In the genomic region with DNA sequence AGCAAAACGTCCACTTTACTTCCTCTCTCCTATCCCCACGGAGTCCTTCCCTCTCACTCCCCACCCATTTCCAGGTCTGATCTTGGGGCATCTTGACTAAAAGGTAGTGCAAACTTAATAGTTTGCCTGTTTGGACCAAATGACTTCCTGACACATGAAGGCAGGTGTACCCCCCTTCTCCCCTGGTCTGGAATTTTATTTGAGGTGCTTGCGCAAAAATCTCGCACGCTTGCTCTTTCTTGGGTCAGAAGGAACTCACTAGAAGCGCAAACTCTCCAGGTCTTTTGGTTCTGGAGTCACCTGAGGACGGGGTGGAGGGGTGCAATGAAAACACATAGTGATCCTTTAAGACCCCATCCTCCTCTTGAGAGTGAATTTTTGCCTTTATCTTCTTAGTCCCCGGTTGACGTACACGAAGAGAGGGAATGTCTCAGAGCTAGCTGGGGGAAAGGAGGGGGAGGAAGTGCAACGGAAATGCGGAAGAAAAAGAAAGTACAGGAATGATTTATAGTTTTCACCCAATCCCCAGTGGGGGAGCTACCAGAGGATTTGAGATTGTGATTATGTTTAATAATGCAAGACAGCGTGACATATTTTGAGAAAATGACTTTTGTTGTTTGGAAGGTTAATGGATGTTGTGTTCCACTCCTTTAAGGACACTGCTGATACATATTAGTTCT, we compare ENCODE assay signal across 10 cellular contexts. TPM values are rescaled to one million over a fixed set of nuclear protein-coding genes. Genes with fewer than 3 reads are reported as not detected.
DNase-seq lines count a peak whose midpoint lies in the region; ATAC-seq and TF ChIP-seq lines count a peak whose summit lies in the region.
"Had no signal": no experiment of that assay in that cellular context is flagged by ENCODE, and none has a peak within 500 bp of the region (broad histone marks: within the 10 kb centered on the region; RNA-seq: fewer than 3 reads in every experiment).

No MANE protein-coding gene starts in this region.

- peak overlapping the region; percentile 80 for H3K4me3 Mint-ChIP-seq in GM23338
- H3K4me3 Mint-ChIP-seq: stimulated activated naive CD8-positive, alpha-beta T cell treated with anti-CD3 and anti-CD28 coated beads, Interleukin-15, Interleukin-2, amounts not matched to agents 100 ng/mL and 50 ng/mL, for 24 hours had no signal

- peaks cover 22% of the 10 kb centered on the region for H3K4me1 ChIP-seq in GM23338 (ENCODE audit: insufficient read depth)
- H3K4me1 ChIP-seq in sigmoid colon: peaks cover 0 to 16% (median 13%) of the 10 kb centered on the region in 4 donors

- no peaks in the 10 kb centered on the region for H4K20me1 ChIP-seq in GM23338 (replicated peaks; ENCODE audit: insufficient read depth)

- WGBS in sigmoid colon, 2 donors: 6 to 24% methylated on average over 13 of the region's 13 CpGs
- WGBS in lower leg skin, 2 donors: 26 to 29% methylated on average over 13 of the region's 13 CpGs

- DNase-seq in GM23338 (ENCODE audit: low spot score) (peak; percentile 26), astrocyte of the spinal cord (ENCODE audit: low read depth, low spot score) (no peak), sigmoid colon (no peak), lower leg skin (ENCODE audit: low spot score in 2 of 2) (no peak)
- DNase-seq: NK-92 treated with Interleukin-12 subunit alpha and Interleukin-12 subunit beta, amount 100 ng/mL, for 24 hours had no signal

- no peaks in the 10 kb centered on the region for H3K36me3 ChIP-seq in GM23338 (ENCODE audit: insufficient read depth)
- no peaks in the 10 kb centered on the region for H3K36me3 ChIP-seq in sigmoid colon

- H3K4me3 ChIP-seq in GM23338 (peak overlapping the region; percentile 74), astrocyte of the spinal cord (ENCODE audit: low read depth, low read length) (peak overlapping the region; percentile 14), iPS-11a (ENCODE audit: low read depth, low read length) (peak overlapping the region; percentile 37), sigmoid colon (peak overlapping the region; percentile 6 to 36 (median 22)), lower leg skin (ENCODE audit: low read depth, poor library complexity, severe bottlenecking) (no peak overlapping the region)

- TF ChIP-seq EP300 in sigmoid colon (IDR thresholded peaks at IDR 0.05): no peak

- TF ChIP-seq CTCF in GM23338 (conservative IDR thresholded peaks at IDR 0.05; ENCODE audit: low read depth in 2 of 2) (no peak), astrocyte of the spinal cord (IDR thresholded peaks at IDR 0.05; ENCODE audit: low read depth, low read length) (no peak), sigmoid colon (IDR thresholded peaks at IDR 0.05) (no peak), lower leg skin (IDR thresholded peaks at IDR 0.05) (no peak)

- H3K36me3 Mint-ChIP-seq in GM23338 (ENCODE audit: low read depth): no peaks in the 10 kb centered on the region

- peaks cover 28% of the 10 kb centered on the region for H3K4me1 Mint-ChIP-seq in GM23338

- ATAC-seq in GM23338 (peak; percentile 14; the same call in 1 of the 3 replicates), HG02973 (IDR thresholded peaks at IDR 0.05; ENCODE audit: unreplicated experiment) (no peak), GM19467 (IDR thresholded peaks at IDR 0.05; ENCODE audit: unreplicated experiment) (no peak), HG02610 (IDR thresholded peaks at IDR 0.05; ENCODE audit: unreplicated experiment) (no peak)

- H3K27me3 Mint-ChIP-seq in GM23338 (ENCODE audit: insufficient read depth, low read depth, poor library complexity): peaks cover 21% of the 10 kb centered on the region

- no peaks in the 10 kb centered on the region; the same call in 1 of the 2 replicates for H3K79me2 ChIP-seq in GM23338 (replicated peaks; ENCODE audit: insufficient read depth)

- no peaks in the 10 kb centered on the region for H3K9me3 ChIP-seq in sigmoid colon

- no peak for TF ChIP-seq POLR2A in sigmoid colon (IDR thresholded peaks at IDR 0.05)
- no peak for TF ChIP-seq POLR2A in lower leg skin (IDR thresholded peaks at IDR 0.05)

- H3K9me2 ChIP-seq in GM23338 (ENCODE audit: insufficient read depth): no peaks in the 10 kb centered on the region

- intact Hi-C loops in sigmoid colon (cut with DNase I): loop anchor here (2.0 to 5.0 kb wide), 2 partner anchors 139 to 332 kb away; no protein-coding TSS in a partner anchor
- intact Hi-C loops in lower leg skin (cut with DNase I; ENCODE audit: low total_unique reads): no loop called here

- H3K27me3 ChIP-seq in GM23338 (ENCODE audit: insufficient read depth): peaks cover 41% of the 10 kb centered on the region
- H3K27me3 ChIP-seq in sigmoid colon: peaks cover 0 to 11% (median 3%) of the 10 kb centered on the region in 3 donors

- H3K27ac ChIP-seq in GM23338 (ENCODE audit: low read depth) (no peak overlapping the region), sigmoid colon (peak overlapping the region; percentile 22 to 50 (median 41))

- no peaks in the 10 kb centered on the region for H3K9me3 Mint-ChIP-seq in GM23338
- H3K9me3 Mint-ChIP-seq: stimulated activated naive CD8-positive, alpha-beta T cell treated with anti-CD3 and anti-CD28 coated beads, Interleukin-15, Interleukin-2, amounts not matched to agents 100 ng/mL and 50 ng/mL, for 24 hours had no signal

- in situ Hi-C loops in astrocyte of the spinal cord (cut with HindIII; ENCODE audit: low sequenced_read_pairs): no loop called here

- peak overlapping the region; percentile 89 for H2AFZ ChIP-seq in GM23338

- no peaks in the 10 kb centered on the region for H3F3A ChIP-seq in GM23338 (replicated peaks; ENCODE audit: low read depth)

- peak overlapping the region; percentile 90 for H3K4me2 ChIP-seq in GM23338

- no peak overlapping the region for H3K27ac Mint-ChIP-seq in GM23338
- H3K27ac Mint-ChIP-seq: stimulated activated naive CD8-positive, alpha-beta T cell treated with anti-CD3 and anti-CD28 coated beads, Interleukin-15, Interleukin-2, amounts not matched to agents 100 ng/mL and 50 ng/mL, for 24 hours had no signal

TF ChIP-seq in GM23338, 12 proteins besides CTCF, POLR2A, EP300 and RAD21 (continues in another document):
- TF ChIP-seq EZH2 (IDR thresholded peaks at IDR 0.05; ENCODE audit: low read depth, unreplicated experiment) (no peak), JUNB (IDR thresholded peaks at IDR 0.05; ENCODE audit: unreplicated experiment) (no peak), STAT1 (IDR thresholded peaks at IDR 0.05; ENCODE audit: unreplicated experiment) (no peak)
- TF ChIP-seq, protein P1, sequence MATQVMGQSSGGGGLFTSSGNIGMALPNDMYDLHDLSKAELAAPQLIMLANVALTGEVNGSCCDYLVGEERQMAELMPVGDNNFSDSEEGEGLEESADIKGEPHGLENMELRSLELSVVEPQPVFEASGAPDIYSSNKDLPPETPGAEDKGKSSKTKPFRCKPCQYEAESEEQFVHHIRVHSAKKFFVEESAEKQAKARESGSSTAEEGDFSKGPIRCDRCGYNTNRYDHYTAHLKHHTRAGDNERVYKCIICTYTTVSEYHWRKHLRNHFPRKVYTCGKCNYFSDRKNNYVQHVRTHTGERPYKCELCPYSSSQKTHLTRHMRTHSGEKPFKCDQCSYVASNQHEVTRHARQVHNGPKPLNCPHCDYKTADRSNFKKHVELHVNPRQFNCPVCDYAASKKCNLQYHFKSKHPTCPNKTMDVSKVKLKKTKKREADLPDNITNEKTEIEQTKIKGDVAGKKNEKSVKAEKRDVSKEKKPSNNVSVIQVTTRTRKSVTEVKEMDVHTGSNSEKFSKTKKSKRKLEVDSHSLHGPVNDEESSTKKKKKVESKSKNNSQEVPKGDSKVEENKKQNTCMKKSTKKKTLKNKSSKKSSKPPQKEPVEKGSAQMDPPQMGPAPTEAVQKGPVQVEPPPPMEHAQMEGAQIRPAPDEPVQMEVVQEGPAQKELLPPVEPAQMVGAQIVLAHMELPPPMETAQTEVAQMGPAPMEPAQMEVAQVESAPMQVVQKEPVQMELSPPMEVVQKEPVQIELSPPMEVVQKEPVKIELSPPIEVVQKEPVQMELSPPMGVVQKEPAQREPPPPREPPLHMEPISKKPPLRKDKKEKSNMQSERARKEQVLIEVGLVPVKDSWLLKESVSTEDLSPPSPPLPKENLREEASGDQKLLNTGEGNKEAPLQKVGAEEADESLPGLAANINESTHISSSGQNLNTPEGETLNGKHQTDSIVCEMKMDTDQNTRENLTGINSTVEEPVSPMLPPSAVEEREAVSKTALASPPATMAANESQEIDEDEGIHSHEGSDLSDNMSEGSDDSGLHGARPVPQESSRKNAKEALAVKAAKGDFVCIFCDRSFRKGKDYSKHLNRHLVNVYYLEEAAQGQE (IDR thresholded peaks at IDR 0.05; ENCODE audit: unreplicated experiment): no peak

RNA-seq across cellular contexts. Expression of a gene that starts 4.9 kb away (rescaled TPM):
- 1.9 and 4.0 TPM in 2 replicates for total RNA-seq in GM23338 (2014; rRNA removed; shearing (Covaris generic))
- polyA plus RNA-seq in GM23338 (2016; fragmentation: Nextera tagmentation; extraction: Ambion mirVana) (0.63 and 0.92 TPM in 2 replicates), sigmoid colon (1 to 10 TPM in 1 of 3 donors, under 1 TPM in 1, not detected in 1; 0.60 to 1.3 TPM)
- total RNA-seq in sigmoid colon (10 to 100 TPM in 2 of 4 donors, 1 to 10 TPM in 2; 9.4 to 11.5 (median 10.3) TPM), lower leg skin (under 1 TPM; 0.30 to 0.94 (median 0.35) TPM)
